In the genomic region with DNA sequence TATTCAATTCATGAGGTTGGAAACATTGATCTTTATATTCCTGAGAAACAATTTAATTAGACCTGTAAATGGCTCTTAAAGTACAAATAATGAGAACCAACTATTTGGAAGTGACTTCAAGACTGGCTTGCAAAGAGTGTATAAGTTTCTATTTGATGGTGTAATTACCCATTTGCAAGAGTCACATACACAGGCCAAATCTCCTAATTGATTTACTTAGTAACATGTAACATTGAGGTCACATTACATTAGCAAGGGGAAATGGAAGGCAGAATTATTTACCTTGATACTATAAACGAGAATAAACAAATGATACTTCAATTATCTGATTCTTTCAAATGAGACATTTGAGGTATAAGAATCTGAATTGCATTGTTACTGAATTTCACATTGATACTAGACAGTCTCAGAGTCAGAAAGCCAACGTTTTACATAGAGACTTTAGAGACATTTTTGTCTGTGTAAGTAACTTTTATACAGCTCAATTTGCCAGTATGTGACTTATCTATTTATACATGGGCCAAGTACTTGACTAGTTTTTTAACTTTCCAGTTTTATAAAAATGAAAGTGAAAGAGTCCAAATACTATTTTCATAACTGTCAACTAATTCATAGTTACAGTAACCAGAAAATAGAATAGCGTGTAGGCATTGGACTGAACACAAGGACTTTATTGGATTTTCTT, we compare ENCODE assay signal across 9 cellular contexts.
DNase-seq lines count a peak whose midpoint lies in the region; ATAC-seq and TF ChIP-seq lines count a peak whose summit lies in the region.
"Had no signal": no experiment of that assay in that cellular context is flagged by ENCODE, and none has a peak within 500 bp of the region (broad histone marks: within the 10 kb centered on the region; RNA-seq: fewer than 3 reads in every experiment).

No MANE protein-coding gene starts in this region.

- H3K4me3 ChIP-seq in DND-41 (ENCODE audit: low read depth in 1 of 2, low read length in 2 of 2) = no peak overlapping the region

- no peak for DNase-seq in DND-41
- DNase-seq in activated naive CD8-positive, alpha-beta T cell treated with anti-CD3 and anti-CD28 coated beads, Interleukin-2, amount 50 U/mL, for 24 hours = no peak
- no peak for DNase-seq in natural killer cell
- no peak for DNase-seq in endothelial cell (ENCODE audit: low spot score)
- DNase-seq in NCI-H524 (lab: John Stamatoyannopoulos, UW) = no peak
- DNase-seq: NCI-H226 had no signal

- H3K9me3 Mint-ChIP-seq in activated naive CD8-positive, alpha-beta T cell treated with anti-CD3 and anti-CD28 coated beads, Interleukin-2, amount 50 U/mL, for 24 hours = no peaks in the 10 kb centered on the region
- no peaks in the 10 kb centered on the region for H3K9me3 Mint-ChIP-seq in natural killer cell
- H3K9me3 Mint-ChIP-seq in endothelial cell (ENCODE audit: unreplicated experiment) = no peaks in the 10 kb centered on the region

- no peak for TF ChIP-seq CTCF in DND-41 (IDR thresholded peaks at IDR 0.05; ENCODE audit: borderline replicate concordance, extremely low read depth, low read length, poor library complexity, severe bottlenecking)
- TF ChIP-seq CTCF in natural killer cell (IDR thresholded peaks at IDR 0.05) = no peak
- TF ChIP-seq CTCF in endothelial cell (IDR thresholded peaks at IDR 0.05; ENCODE audit: unreplicated experiment) = no peak

- no peaks in the 10 kb centered on the region for H3K27me3 Mint-ChIP-seq in activated naive CD8-positive, alpha-beta T cell treated with anti-CD3 and anti-CD28 coated beads, Interleukin-2, amount 50 U/mL, for 24 hours
- H3K27me3 Mint-ChIP-seq in natural killer cell (ENCODE audit: low read depth in 2 of 2) (peaks cover 0 to 7% of the 10 kb centered on the region in 2 donors), endothelial cell (ENCODE audit: unreplicated experiment) (no peaks in the 10 kb centered on the region)

- H3K27ac Mint-ChIP-seq in activated naive CD8-positive, alpha-beta T cell treated with anti-CD3 and anti-CD28 coated beads, Interleukin-2, amount 50 U/mL, for 24 hours = peak overlapping the region; percentile 52
- H3K27ac Mint-ChIP-seq in natural killer cell = peak overlapping the region; percentile 21 to 63
- H3K27ac Mint-ChIP-seq in endothelial cell (ENCODE audit: unreplicated experiment) = no peak overlapping the region

- no peak overlapping the region for H3K4me3 Mint-ChIP-seq in activated naive CD8-positive, alpha-beta T cell treated with anti-CD3 and anti-CD28 coated beads, Interleukin-2, amount 50 U/mL, for 24 hours
- H3K4me3 Mint-ChIP-seq in natural killer cell (no peak overlapping the region), endothelial cell (ENCODE audit: unreplicated experiment) (no peak overlapping the region)

- H3K27ac ChIP-seq in DND-41 (ENCODE audit: low read length) = no peak overlapping the region

- H3K27me3 ChIP-seq in DND-41 (ENCODE audit: insufficient read depth, low read length, poor library complexity) = no peaks in the 10 kb centered on the region

- peaks cover 28% of the 10 kb centered on the region for H3K4me1 Mint-ChIP-seq in activated naive CD8-positive, alpha-beta T cell treated with anti-CD3 and anti-CD28 coated beads, Interleukin-2, amount 50 U/mL, for 24 hours
- peaks cover 15 to 21% of the 10 kb centered on the region in 2 donors for H3K4me1 Mint-ChIP-seq in natural killer cell
- no peaks in the 10 kb centered on the region for H3K4me1 Mint-ChIP-seq in endothelial cell (ENCODE audit: unreplicated experiment)

- H3K36me3 Mint-ChIP-seq in activated naive CD8-positive, alpha-beta T cell treated with anti-CD3 and anti-CD28 coated beads, Interleukin-2, amount 50 U/mL, for 24 hours (ENCODE audit: low read depth) = no peaks in the 10 kb centered on the region
- no peaks in the 10 kb centered on the region for H3K36me3 Mint-ChIP-seq in natural killer cell
- no peaks in the 10 kb centered on the region for H3K36me3 Mint-ChIP-seq in endothelial cell (ENCODE audit: low read depth, unreplicated experiment)

- H3K9me3 ChIP-seq in DND-41 (ENCODE audit: insufficient read depth, low read length, severe bottlenecking) = no peaks in the 10 kb centered on the region

- H3K36me3 ChIP-seq in DND-41 (ENCODE audit: insufficient read depth, low read length) = no peaks in the 10 kb centered on the region

- peak overlapping the region; percentile 13; the same call in 1 of the 2 replicates for H2AFZ ChIP-seq in DND-41 (ENCODE audit: low read depth, low read length)

- no peak overlapping the region for H3K4me2 ChIP-seq in DND-41 (ENCODE audit: insufficient read depth, low read length)

- H4K20me1 ChIP-seq in DND-41 (ENCODE audit: insufficient read depth, low read length) = no peaks in the 10 kb centered on the region

- no peaks in the 10 kb centered on the region for H3K79me2 ChIP-seq in DND-41 (ENCODE audit: insufficient read depth, low read length)

- no peaks in the 10 kb centered on the region for H3K4me1 ChIP-seq in DND-41 (ENCODE audit: insufficient read depth, low read length)

- intact Hi-C loops in natural killer cell (cut with micrococcal nuclease) = no loop called here

- H3K9ac ChIP-seq in DND-41 (ENCODE audit: low read depth, low read length) = no peak overlapping the region

- ATAC-seq in DND-41 (ENCODE audit: insufficient read depth, low read depth) = 0 out of 3 replicates have a peak, but pooled peaks have one; percentile 32
- ATAC-seq in HG02759 (IDR thresholded peaks at IDR 0.05; ENCODE audit: unreplicated experiment) = peak; percentile 41
- ATAC-seq in activated naive CD8-positive, alpha-beta T cell treated with anti-CD3 and anti-CD28 coated beads, Interleukin-2, amount 50 U/mL, for 24 hours = peak; percentile 17
- no peak for ATAC-seq in natural killer cell
- no peak for ATAC-seq in GM19035 (IDR thresholded peaks at IDR 0.05; ENCODE audit: unreplicated experiment)
- no peak for ATAC-seq in HG03439 (IDR thresholded peaks at IDR 0.05; ENCODE audit: unreplicated experiment)

Comparison
In these comparisons a context has a peak if more than half of its experiments do, and no peak if none do; other contexts are left out.
1. ATAC-seq: peak in DND-41 (single experiment), HG02759 (single experiment) and activated naive CD8-positive, alpha-beta T cell treated with anti-CD3 and anti-CD28 coated beads, Interleukin-2, amount 50 U/mL, for 24 hours (single experiment); none in natural killer cell (0 of 3), GM19035 (single experiment) and HG03439 (single experiment).